ENCODE assay signal across 1 cellular context in genomic region chr3:15714448-15714847, GRCh38.
TF ChIP-seq lines count a peak whose summit lies in the region.

No MANE protein-coding gene starts in this region.

TF ChIP-seq in GM12878, 131 proteins besides CTCF, POLR2A, EP300 and RAD21 (continued from another document):
- no peak for TF ChIP-seq ZBTB4 (CRISPR knock-in tag; IDR thresholded peaks at IDR 0.05)
TF ChIP-seq in GM12878: peak in this region for 4.
